8 cellular contexts compared by ENCODE assay signal in genomic region chr11:6926208-6927029, GRCh38. TPM values are rescaled to one million over a fixed set of nuclear protein-coding genes. Genes with fewer than 3 reads are reported as not detected.
A peak's percentile ranks its signal among the peaks of the same experiment; 100 is the strongest.
DNase-seq lines count a peak whose midpoint lies in the region; ATAC-seq and TF ChIP-seq lines count a peak whose summit lies in the region.

TSS of gene ZNF215 (plus strand) at chr11:6926426. CDS start at chr11:6932273, 5,847 bp downstream.

- H3K4me1 ChIP-seq in foreskin keratinocyte: peaks cover 19% of the 10 kb centered on the region

- no peaks in the 10 kb centered on the region for H3K9me3 Mint-ChIP-seq in activated T-cell treated with anti-CD3 and anti-CD28 coated beads, Interleukin-2, amount 50 U/mL, for 4 hours
- H3K9me3 Mint-ChIP-seq in neural crest cell (no peaks in the 10 kb centered on the region), type B pancreatic cell (no peaks in the 10 kb centered on the region)

- peaks cover 19% of the 10 kb centered on the region for H3K4me1 Mint-ChIP-seq in activated T-cell treated with anti-CD3 and anti-CD28 coated beads, Interleukin-2, amount 50 U/mL, for 4 hours (ENCODE audit: low read depth)
- peaks cover 32% of the 10 kb centered on the region for H3K4me1 Mint-ChIP-seq in neural crest cell
- peaks cover 16% of the 10 kb centered on the region for H3K4me1 Mint-ChIP-seq in type B pancreatic cell (ENCODE audit: unreplicated experiment)

- DNase-seq in AG04449 (ENCODE audit: low read depth, low spot score) (peak; percentile 24), NCI-H345 treated with DMSO at 0.1 percent for 48 hours (lab: John Stamatoyannopoulos, UW; ENCODE audit: unreplicated experiment) (peak; percentile 83), foreskin keratinocyte (peak; percentile 56 to 80), neural crest cell (ENCODE audit: low read depth, low spot score) (peak; percentile 69), type B pancreatic cell (ENCODE audit: extremely low spot score, unreplicated experiment) (peak; percentile 81)
- peak; percentile 8 for DNase-seq in activated T-cell treated with anti-CD3 and anti-CD28 coated beads, Interleukin-2, amount 50 U/mL, for 4 hours

- H3K27ac ChIP-seq in foreskin keratinocyte: no peak within 1 kb of the TSS

- H3K4me3 Mint-ChIP-seq in activated T-cell treated with anti-CD3 and anti-CD28 coated beads, Interleukin-2, amount 50 U/mL, for 4 hours: peak within 1 kb of the TSS; percentile 68
- peak within 1 kb of the TSS; percentile 98 for H3K4me3 Mint-ChIP-seq in neural crest cell
- peak within 1 kb of the TSS; percentile 97 for H3K4me3 Mint-ChIP-seq in type B pancreatic cell

- H3K27ac Mint-ChIP-seq in neural crest cell (ENCODE audit: unreplicated experiment): peak within 1 kb of the TSS; percentile 94
- peak within 1 kb of the TSS; percentile 71 for H3K27ac Mint-ChIP-seq in type B pancreatic cell

- POLR2A ChIA-PET in AG04449 (lab: Yijun Ruan, JAX): no interaction called here

- peak; percentile 39 for ATAC-seq in GM18520 (IDR thresholded peaks at IDR 0.05; ENCODE audit: unreplicated experiment)
- peak; percentile 60 for ATAC-seq in HG02970 (IDR thresholded peaks at IDR 0.05; ENCODE audit: low FRiP score, unreplicated experiment)
- ATAC-seq in activated T-cell treated with anti-CD3 and anti-CD28 coated beads, Interleukin-2, amount 50 U/mL, for 4 hours: peak; percentile 55 to 67
- ATAC-seq in foreskin keratinocyte: peak; percentile 90

- peaks cover 53% of the 10 kb centered on the region for H3K27me3 Mint-ChIP-seq in activated T-cell treated with anti-CD3 and anti-CD28 coated beads, Interleukin-2, amount 50 U/mL, for 4 hours (ENCODE audit: low read depth)
- H3K27me3 Mint-ChIP-seq in neural crest cell (ENCODE audit: low read depth) (no peaks in the 10 kb centered on the region), type B pancreatic cell (no peaks in the 10 kb centered on the region)

- CTCF ChIA-PET in AG04449 (lab: Yijun Ruan, JAX): interaction anchor here (0.6 to 2.2 kb wide), 3 partner anchors 43 to 171 kb away, joined by 3 to 7 read pairs (median 3); no protein-coding TSS in a partner anchor

- no peaks in the 10 kb centered on the region for H3K36me3 Mint-ChIP-seq in activated T-cell treated with anti-CD3 and anti-CD28 coated beads, Interleukin-2, amount 50 U/mL, for 4 hours (ENCODE audit: insufficient read depth)
- H3K36me3 Mint-ChIP-seq in neural crest cell (ENCODE audit: low read depth) (no peaks in the 10 kb centered on the region), type B pancreatic cell (no peaks in the 10 kb centered on the region)

- no peaks in the 10 kb centered on the region for H3K27me3 ChIP-seq in foreskin keratinocyte

- no peak for TF ChIP-seq CTCF in AG04449 (IDR thresholded peaks at IDR 0.05; ENCODE audit: insufficient read depth, low read length, missing control alignments)
- no peak for TF ChIP-seq CTCF in foreskin keratinocyte (conservative IDR thresholded peaks at IDR 0.05)
- TF ChIP-seq CTCF in neural crest cell (conservative IDR thresholded peaks at IDR 0.05): no peak
- TF ChIP-seq CTCF in type B pancreatic cell (conservative IDR thresholded peaks at IDR 0.05): no peak

- H3K4me3 ChIP-seq in AG04449 (ENCODE audit: low read depth, low read length): peak within 1 kb of the TSS; percentile 84

RNA-seq across cellular contexts. Expression of gene ZNF215, which starts in this region (rescaled TPM):
- total RNA-seq in activated T-cell treated with anti-CD3 and anti-CD28 coated beads, Interleukin-2, amount 50 U/mL, for 4 hours: under 1 TPM; 0.05 to 0.76 (median 0.40) TPM
- 6.8 and 7.5 TPM in 2 replicates for total RNA-seq in foreskin keratinocyte
- 2.1 and 2.2 TPM in 2 replicates for polyA plus RNA-seq in foreskin keratinocyte
- 10.2 and 11.2 TPM in 2 replicates for total RNA-seq in neural crest cell
- total RNA-seq in type B pancreatic cell (ENCODE audit: low replicate concordance): 3.2 and 4.6 TPM in 2 replicates

Comparison
In these comparisons a context has a peak if more than half of its experiments do, and no peak if none do; other contexts are left out.
1. Peak in DNase-seq and ATAC-seq in activated T-cell treated with anti-CD3 and anti-CD28 coated beads, Interleukin-2, amount 50 U/mL, for 4 hours; RNA of the gene not detected or under 1 TPM.
2. DNase-seq: peak in every context shown above with its lines; median percentile 83 in NCI-H345 treated with DMSO at 0.1 percent for 48 hours; 81 in type B pancreatic cell; 69 in neural crest cell; 68 in foreskin keratinocyte; 24 in AG04449; 8 in activated T-cell treated with anti-CD3 and anti-CD28 coated beads, Interleukin-2, amount 50 U/mL, for 4 hours.
3. ATAC-seq: peak in every context shown above with its lines; median percentile 90 in foreskin keratinocyte; 61 in activated T-cell treated with anti-CD3 and anti-CD28 coated beads, Interleukin-2, amount 50 U/mL, for 4 hours; 60 in HG02970; 39 in GM18520.